ENCODE assay signal across 1 cellular context in the genomic region with DNA sequence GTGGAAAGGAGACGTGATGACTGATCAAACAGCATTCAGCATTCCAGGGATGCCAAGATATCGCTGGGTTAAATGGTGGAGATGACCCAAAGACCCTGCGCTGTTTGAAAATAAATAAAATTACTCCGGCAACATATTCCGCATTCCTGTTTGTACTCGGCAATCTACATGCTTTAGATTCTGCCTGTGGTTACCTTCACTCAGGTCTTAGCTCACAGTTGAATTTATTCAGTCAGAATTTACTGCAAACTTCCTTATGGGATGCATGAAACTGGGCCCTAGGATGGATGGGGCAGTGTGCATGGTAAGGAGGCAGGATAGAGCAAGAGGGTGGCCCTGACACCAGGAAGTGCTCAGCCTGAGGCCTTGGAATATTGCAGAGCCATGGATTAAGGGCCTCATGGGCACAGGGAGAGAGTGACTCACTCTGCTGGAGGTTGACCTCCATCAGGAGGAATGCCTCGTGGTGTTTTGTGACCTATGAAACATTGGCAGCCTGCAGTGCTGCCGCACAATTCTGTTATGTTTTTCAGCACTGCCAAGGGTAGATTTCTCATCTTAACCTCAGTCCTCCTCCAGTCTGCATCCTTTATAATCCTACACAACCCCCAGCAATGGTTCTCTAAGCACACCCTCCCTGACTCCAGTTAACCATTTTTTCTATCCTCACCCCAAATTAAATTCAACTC.
TF ChIP-seq lines count a peak whose summit lies in the region.

No MANE protein-coding gene starts in this region.

TF ChIP-seq in HepG2, 621 proteins besides CTCF, POLR2A, EP300 and RAD21 (continued from another document and continues in another):
- TF ChIP-seq ZBTB40 (IDR thresholded peaks at IDR 0.05): no peak
- peak; percentile 71; the same call in 1 of the 2 replicates for TF ChIP-seq ZBTB40 (CRISPR knock-in tag; IDR thresholded peaks at IDR 0.05)
- TF ChIP-seq PAF1 (CRISPR knock-in tag; IDR thresholded peaks at IDR 0.05): no peak
- TF ChIP-seq ZFP91 (CRISPR knock-in tag; IDR thresholded peaks at IDR 0.05; ENCODE audit: borderline replicate concordance): 0 out of 2 replicates have a peak, but pooled peaks have one; percentile 43
- no peak for TF ChIP-seq ZNF280B (CRISPR knock-in tag; IDR thresholded peaks at IDR 0.05; ENCODE audit: borderline replicate concordance)
- TF ChIP-seq ZNF746 (CRISPR knock-in tag; IDR thresholded peaks at IDR 0.05): no peak
- peak; percentile 73; the same call in 1 of the 2 replicates for TF ChIP-seq JUNB (CRISPR knock-in tag; IDR thresholded peaks at IDR 0.05; ENCODE audit: borderline replicate concordance)
- 0 out of 2 replicates have a peak, but pooled peaks have one; percentile 41 for TF ChIP-seq ZNF709 (CRISPR knock-in tag; IDR thresholded peaks at IDR 0.05)
- 0 out of 2 replicates have a peak, but pooled peaks have one; percentile 20 for TF ChIP-seq MAFF (IDR thresholded peaks at IDR 0.05; ENCODE audit: low read depth, low read length)
- no peak for TF ChIP-seq RBM22 (optimal IDR thresholded peaks at IDR 0.05; ENCODE audit: low read length)
- TF ChIP-seq, protein P1, sequence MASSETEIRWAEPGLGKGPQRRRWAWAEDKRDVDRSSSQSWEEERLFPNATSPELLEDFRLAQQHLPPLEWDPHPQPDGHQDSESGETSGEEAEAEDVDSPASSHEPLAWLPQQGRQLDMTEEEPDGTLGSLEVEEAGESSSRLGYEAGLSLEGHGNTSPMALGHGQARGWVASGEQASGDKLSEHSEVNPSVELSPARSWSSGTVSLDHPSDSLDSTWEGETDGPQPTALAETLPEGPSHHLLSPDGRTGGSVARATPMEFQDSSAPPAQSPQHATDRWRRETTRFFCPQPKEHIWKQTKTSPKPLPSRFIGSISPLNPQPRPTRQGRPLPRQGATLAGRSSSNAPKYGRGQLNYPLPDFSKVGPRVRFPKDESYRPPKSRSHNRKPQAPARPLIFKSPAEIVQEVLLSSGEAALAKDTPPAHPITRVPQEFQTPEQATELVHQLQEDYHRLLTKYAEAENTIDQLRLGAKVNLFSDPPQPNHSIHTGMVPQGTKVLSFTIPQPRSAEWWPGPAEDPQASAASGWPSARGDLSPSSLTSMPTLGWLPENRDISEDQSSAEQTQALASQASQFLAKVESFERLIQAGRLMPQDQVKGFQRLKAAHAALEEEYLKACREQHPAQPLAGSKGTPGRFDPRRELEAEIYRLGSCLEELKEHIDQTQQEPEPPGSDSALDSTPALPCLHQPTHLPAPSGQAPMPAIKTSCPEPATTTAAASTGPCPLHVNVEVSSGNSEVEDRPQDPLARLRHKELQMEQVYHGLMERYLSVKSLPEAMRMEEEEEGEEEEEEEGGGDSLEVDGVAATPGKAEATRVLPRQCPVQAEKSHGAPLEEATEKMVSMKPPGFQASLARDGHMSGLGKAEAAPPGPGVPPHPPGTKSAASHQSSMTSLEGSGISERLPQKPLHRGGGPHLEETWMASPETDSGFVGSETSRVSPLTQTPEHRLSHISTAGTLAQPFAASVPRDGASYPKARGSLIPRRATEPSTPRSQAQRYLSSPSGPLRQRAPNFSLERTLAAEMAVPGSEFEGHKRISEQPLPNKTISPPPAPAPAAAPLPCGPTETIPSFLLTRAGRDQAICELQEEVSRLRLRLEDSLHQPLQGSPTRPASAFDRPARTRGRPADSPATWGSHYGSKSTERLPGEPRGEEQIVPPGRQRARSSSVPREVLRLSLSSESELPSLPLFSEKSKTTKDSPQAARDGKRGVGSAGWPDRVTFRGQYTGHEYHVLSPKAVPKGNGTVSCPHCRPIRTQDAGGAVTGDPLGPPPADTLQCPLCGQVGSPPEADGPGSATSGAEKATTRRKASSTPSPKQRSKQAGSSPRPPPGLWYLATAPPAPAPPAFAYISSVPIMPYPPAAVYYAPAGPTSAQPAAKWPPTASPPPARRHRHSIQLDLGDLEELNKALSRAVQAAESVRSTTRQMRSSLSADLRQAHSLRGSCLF (CRISPR knock-in tag; IDR thresholded peaks at IDR 0.05; ENCODE audit: borderline replicate concordance): no peak
- TF ChIP-seq ZBTB38 (CRISPR knock-in tag; IDR thresholded peaks at IDR 0.05): peak; percentile 80; the same call in 1 of the 2 replicates
- TF ChIP-seq, protein P2, sequence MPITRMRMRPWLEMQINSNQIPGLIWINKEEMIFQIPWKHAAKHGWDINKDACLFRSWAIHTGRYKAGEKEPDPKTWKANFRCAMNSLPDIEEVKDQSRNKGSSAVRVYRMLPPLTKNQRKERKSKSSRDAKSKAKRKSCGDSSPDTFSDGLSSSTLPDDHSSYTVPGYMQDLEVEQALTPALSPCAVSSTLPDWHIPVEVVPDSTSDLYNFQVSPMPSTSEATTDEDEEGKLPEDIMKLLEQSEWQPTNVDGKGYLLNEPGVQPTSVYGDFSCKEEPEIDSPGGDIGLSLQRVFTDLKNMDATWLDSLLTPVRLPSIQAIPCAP (CRISPR knock-in tag; IDR thresholded peaks at IDR 0.05; ENCODE audit: low read depth): no peak
- TF ChIP-seq SRSF1 (optimal IDR thresholded peaks at IDR 0.05; ENCODE audit: low read depth, low read length): no peak
- no peak for TF ChIP-seq JDP2 (CRISPR knock-in tag; IDR thresholded peaks at IDR 0.05; ENCODE audit: borderline replicate concordance)
- peak; percentile 26; the same call in 1 of the 2 replicates for TF ChIP-seq GFI1 (CRISPR knock-in tag; IDR thresholded peaks at IDR 0.05; ENCODE audit: borderline replicate concordance)
- TF ChIP-seq ZNF3 (CRISPR knock-in tag; IDR thresholded peaks at IDR 0.05): peak; percentile 35; the same call in 1 of the 2 replicates
- peak; percentile 77 for TF ChIP-seq IRF2 (CRISPR knock-in tag; IDR thresholded peaks at IDR 0.05)
- no peak for TF ChIP-seq ZFP36 (IDR thresholded peaks at IDR 0.05; ENCODE audit: borderline replicate concordance, low read depth, low read length, partially characterized antibody)
- peak; percentile 86; the same call in 1 of the 2 replicates for TF ChIP-seq HMG20A (CRISPR knock-in tag; IDR thresholded peaks at IDR 0.05; ENCODE audit: borderline replicate concordance)
- 0 out of 2 replicates have a peak, but pooled peaks have one; percentile 25 for TF ChIP-seq ZFYVE20 (CRISPR knock-in tag; IDR thresholded peaks at IDR 0.05; ENCODE audit: borderline replicate concordance, low read depth)
- TF ChIP-seq TBX2 (CRISPR knock-in tag; IDR thresholded peaks at IDR 0.05; ENCODE audit: borderline replicate concordance): peak; percentile 59; the same call in 1 of the 2 replicates
- TF ChIP-seq GATA4 (IDR thresholded peaks at IDR 0.05; ENCODE audit: borderline replicate concordance, low read depth): peak; percentile 16; the same call in 1 of the 2 replicates
- no peak for TF ChIP-seq RAD51 (IDR thresholded peaks at IDR 0.05; ENCODE audit: borderline replicate concordance)
- TF ChIP-seq ZNF782 (CRISPR knock-in tag; IDR thresholded peaks at IDR 0.05; ENCODE audit: borderline replicate concordance): no peak
- TF ChIP-seq ATM (IDR thresholded peaks at IDR 0.05; ENCODE audit: borderline replicate concordance): no peak
- TF ChIP-seq ZNF879 (CRISPR knock-in tag; IDR thresholded peaks at IDR 0.05): no peak
- no peak; the same call in 1 of the 2 replicates for TF ChIP-seq MBD4 (IDR thresholded peaks at IDR 0.05; ENCODE audit: borderline replicate concordance, low read length)
- TF ChIP-seq ZNF18 (CRISPR knock-in tag; IDR thresholded peaks at IDR 0.05; ENCODE audit: insufficient replicate concordance): peak; percentile 51
